8 cellular contexts compared by ENCODE assay signal in the genomic region with DNA sequence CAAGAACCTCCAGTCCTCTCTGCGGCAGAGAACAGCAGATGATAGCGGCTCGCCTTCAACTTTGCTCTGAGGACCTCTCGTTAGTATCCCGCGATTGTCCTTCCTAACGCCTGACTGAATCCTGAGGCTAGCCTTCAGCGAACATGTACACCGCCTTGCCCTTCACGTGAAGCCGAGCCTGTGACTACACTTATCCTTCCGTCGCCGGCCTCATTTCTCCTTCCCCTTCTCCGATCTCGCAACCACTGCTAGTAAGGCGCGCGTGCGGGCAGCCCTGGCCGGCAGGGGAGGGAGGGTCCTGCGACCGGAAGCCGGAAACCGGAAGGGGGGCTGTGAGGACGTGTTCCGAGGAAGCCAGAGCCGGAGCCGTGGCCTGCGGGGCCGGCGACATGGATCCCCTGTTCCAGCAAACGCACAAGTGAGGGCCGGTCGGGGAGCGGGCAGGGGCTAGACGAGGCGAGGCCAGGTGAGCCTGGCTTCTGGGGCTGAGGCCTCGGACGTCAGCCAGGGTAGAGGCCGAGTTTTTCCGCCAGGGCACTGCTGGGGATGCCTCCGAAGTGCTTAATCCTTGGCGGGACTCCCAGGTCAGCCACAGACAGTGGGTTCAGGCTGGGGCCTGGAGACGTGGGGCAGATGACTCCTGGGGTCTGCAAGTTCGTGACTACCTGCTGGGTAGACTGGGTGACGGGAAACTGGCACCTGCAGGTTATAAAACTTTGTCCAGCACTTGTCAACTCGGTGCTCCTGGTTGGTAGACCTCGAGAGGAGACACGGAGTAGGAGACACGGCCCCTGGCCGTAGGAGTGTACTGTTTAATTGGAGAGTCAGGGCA. TPM values are rescaled to one million over a fixed set of nuclear protein-coding genes. Genes with fewer than 3 reads are reported as not detected.
DNase-seq lines count a peak whose midpoint lies in the region; ATAC-seq and TF ChIP-seq lines count a peak whose summit lies in the region.

A gene (plus strand): TSS at position 357 of the 832 bp plus-strand sequence. CDS start 33 bp downstream, at position 390.

- 0% methylated on average over 18 of the region's 52 CpGs for WGBS in right lobe of liver (ENCODE audit: insufficient coverage, low coverage, low lambda C conversion rate, missing lambda C conversion rate)

- no peaks in the 10 kb centered on the region for H3K27me3 ChIP-seq in right lobe of liver

- peak within 1 kb of the TSS; percentile 87 to 96 (median 95) for H3K4me3 ChIP-seq in right lobe of liver

- H3K27ac ChIP-seq in C4-2B (peak within 1 kb of the TSS; percentile 85), right lobe of liver (peak within 1 kb of the TSS; percentile 94 to 98 (median 98))

- DNase-seq in NCI-H748 (lab: John Stamatoyannopoulos, UW; ENCODE audit: unreplicated experiment) (peak; percentile 95), dermis blood vessel endothelial cell (peak; percentile 90), right lobe of liver (peak; percentile 90 to 93 (median 91))
- DNase-seq in activated CD4-positive, alpha-beta T cell treated with anti-CD3 and anti-CD28 coated beads, Interleukin-2, amount 50 U/mL, for 4 hours: peak; percentile 85 to 87
- DNase-seq in stimulated activated CD4-positive, alpha-beta T cell treated with anti-CD3 and anti-CD28 coated beads, Interleukin-4, amount 100 ng/mL, for 24 hours: peak; percentile 92

- TF ChIP-seq CTCF in C4-2B (conservative IDR thresholded peaks at IDR 0.05) (no peak), right lobe of liver (IDR thresholded peaks at IDR 0.05) (no peak)

- peak; percentile 93 for TF ChIP-seq POLR2A in right lobe of liver (IDR thresholded peaks at IDR 0.05)

- no peaks in the 10 kb centered on the region for H3K9me3 ChIP-seq in right lobe of liver

- peaks cover 0 to 29% (median 12%) of the 10 kb centered on the region in 4 donors for H3K4me1 ChIP-seq in right lobe of liver

- ATAC-seq in GM19372 (IDR thresholded peaks at IDR 0.05; ENCODE audit: low read depth, unreplicated experiment) (peak; percentile 92), HG03521 (IDR thresholded peaks at IDR 0.05; ENCODE audit: unreplicated experiment) (peak; percentile 83), right lobe of liver (peak; percentile 96 to 98 (median 98))

- intact Hi-C loops in right lobe of liver (cut with DNase I): no loop called here

- H3K36me3 ChIP-seq in right lobe of liver: no peaks in the 10 kb centered on the region

RNA-seq across cellular contexts. Expression of the gene that starts here (rescaled TPM):
- total RNA-seq in dermis blood vessel endothelial cell: 41.9 and 46.6 TPM in 2 replicates
- 10 to 100 TPM; 22.9 to 44.1 (median 33.3) TPM for total RNA-seq in right lobe of liver

Comparison
In these comparisons a context has a peak if more than half of its experiments do, and no peak if none do; other contexts are left out.
1. Peak in every context shown above with its lines: DNase-seq, ATAC-seq, H3K4me3 ChIP-seq and H3K27ac ChIP-seq.